ENCODE assay signal across 8 cellular contexts in the genomic region with DNA sequence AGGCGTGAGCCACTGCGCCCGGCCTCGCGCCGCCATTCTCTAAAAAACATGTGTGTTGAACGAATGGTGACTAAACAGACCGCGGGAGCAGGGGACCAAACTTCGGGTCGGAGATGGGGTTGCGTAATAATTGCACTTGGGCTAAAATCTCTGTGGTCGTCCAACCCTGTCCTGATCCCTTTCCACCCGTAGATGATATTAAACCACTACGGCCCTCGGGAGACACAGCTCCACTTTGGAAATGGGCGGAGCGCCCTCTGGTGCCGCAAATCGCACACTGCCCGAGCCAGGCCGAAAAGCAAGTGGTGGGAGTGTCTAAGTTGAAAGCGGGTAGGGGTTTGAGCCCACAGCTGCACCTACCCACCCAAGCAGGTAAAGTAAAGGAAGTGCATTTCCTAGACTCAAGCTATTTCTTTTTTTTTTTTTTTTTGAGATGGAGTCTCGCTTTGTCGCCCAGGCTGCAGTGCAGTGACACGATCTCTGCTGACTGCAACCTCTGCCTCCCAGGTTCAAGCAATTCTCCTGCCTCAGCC. TPM values are rescaled to one million over a fixed set of nuclear protein-coding genes. Genes with fewer than 3 reads are reported as not detected.
A peak's percentile ranks its signal among the peaks of the same experiment; 100 is the strongest.
DNase-seq lines count a peak whose midpoint lies in the region; ATAC-seq and TF ChIP-seq lines count a peak whose summit lies in the region.

No MANE protein-coding gene starts in this region.

- peak; percentile 77 for ATAC-seq in activated CD8-positive, alpha-beta T cell treated with anti-CD3 and anti-CD28 coated beads for 36 hours
- no peak for ATAC-seq in HG02981 (IDR thresholded peaks at IDR 0.05; ENCODE audit: unreplicated experiment)

- no peaks in the 10 kb centered on the region for H3K27me3 Mint-ChIP-seq in activated CD8-positive, alpha-beta T cell treated with anti-CD3 and anti-CD28 coated beads for 36 hours

- H3K27ac Mint-ChIP-seq in activated CD8-positive, alpha-beta T cell treated with anti-CD3 and anti-CD28 coated beads for 36 hours = no peak overlapping the region

- POLR2A ChIA-PET in activated CD8-positive, alpha-beta T cell treated with anti-CD3 and anti-CD28 coated beads for 36 hours (lab: Charles Lee) = interaction anchor here (0.5 to 5.6 kb wide), 10 partner anchors 21 to 393 kb away, joined by 3 to 39 read pairs (median 4); a partner anchor contains a TSS

- TF ChIP-seq CTCF in 22Rv1 (IDR thresholded peaks at IDR 0.05) (peak; percentile 93), GM13977 (IDR thresholded peaks at IDR 0.05; ENCODE audit: extremely low read depth, insufficient read depth, missing control alignments) (peak; percentile 94)
- TF ChIP-seq CTCF in activated CD8-positive, alpha-beta T cell treated with anti-CD3 and anti-CD28 coated beads for 36 hours (IDR thresholded peaks at IDR 0.05) = peak; percentile 94

- no peak overlapping the region for H3K4me3 Mint-ChIP-seq in activated CD8-positive, alpha-beta T cell treated with anti-CD3 and anti-CD28 coated beads for 36 hours

- CTCF ChIA-PET in activated CD8-positive, alpha-beta T cell treated with anti-CD3 and anti-CD28 coated beads for 36 hours (lab: Charles Lee) = interaction anchor here (0.6 to 32.2 kb wide), 40 partner anchors 9 to 388 kb away, joined by 3 to 968 read pairs (median 4); a partner anchor contains a TSS

- intact Hi-C loops in activated CD8-positive, alpha-beta T cell treated with anti-CD3 and anti-CD28 coated beads for 36 hours (cut with micrococcal nuclease) = loop anchor here (2.0 kb wide), 1 partner anchor 83 kb away; no protein-coding TSS in a partner anchor

- H3K4me1 Mint-ChIP-seq in activated CD8-positive, alpha-beta T cell treated with anti-CD3 and anti-CD28 coated beads for 36 hours (ENCODE audit: low read depth) = peaks cover 24% of the 10 kb centered on the region

- no peak overlapping the region for H3K27ac ChIP-seq in 22Rv1

- in situ Hi-C loops in GM13977 (cut with MboI; ENCODE audit: low pct_unique_long_range_greater_than_20kb, low sequenced_read_pairs, unreplicated experiment) = no loop called here

- H3K9me3 Mint-ChIP-seq in activated CD8-positive, alpha-beta T cell treated with anti-CD3 and anti-CD28 coated beads for 36 hours = no peaks in the 10 kb centered on the region

- DNase-seq in GM13977 (ENCODE audit: low spot score) (peak; percentile 87), NCI-H69 (lab: John Stamatoyannopoulos, UW) (peak; percentile 86), mesenteric fat pad (ENCODE audit: low spot score) (peak; percentile 95)
- DNase-seq in activated CD8-positive, alpha-beta T cell treated with anti-CD3 and anti-CD28 coated beads for 36 hours = peak; percentile 89
- peak; percentile 72 for DNase-seq in effector CD4-positive, alpha-beta T cell
- DNase-seq in stimulated activated CD8-positive, alpha-beta memory T cell treated with anti-CD3 and anti-CD28 coated beads, Interleukin-2, amount 100 ng/mL, for 1 hour (ENCODE audit: low read depth in 2 of 2) = peak; percentile 72 to 73

- no peaks in the 10 kb centered on the region for H3K36me3 Mint-ChIP-seq in activated CD8-positive, alpha-beta T cell treated with anti-CD3 and anti-CD28 coated beads for 36 hours (ENCODE audit: low read depth)

RNA-seq across cellular contexts. Expression of a gene that starts 17.0 kb away (rescaled TPM):
- 1 to 10 TPM; 1.8 to 2.0 TPM for total RNA-seq in activated CD8-positive, alpha-beta T cell treated with anti-CD3 and anti-CD28 coated beads for 36 hours
- total RNA-seq in mesenteric fat pad = 681 TPM

RNA-seq across cellular contexts. Expression of a gene that starts 17.8 kb away (rescaled TPM):
- 100 to 1,000 TPM; 276 to 286 TPM for total RNA-seq in activated CD8-positive, alpha-beta T cell treated with anti-CD3 and anti-CD28 coated beads for 36 hours
- 353 TPM for total RNA-seq in mesenteric fat pad

RNA-seq across cellular contexts. Expression of a gene that starts 52.6 kb away (rescaled TPM):
- total RNA-seq in activated CD8-positive, alpha-beta T cell treated with anti-CD3 and anti-CD28 coated beads for 36 hours = 1 to 10 TPM; 5.8 to 7.1 TPM
- 84.1 TPM for total RNA-seq in mesenteric fat pad

Comparison
In these comparisons a context has a peak if more than half of its experiments do, and no peak if none do; other contexts are left out.
1. RNA of a gene that starts 17.0 kb away (total RNA-seq): 681 TPM in mesenteric fat pad (single experiment); 1.8 to 2.0 TPM in activated CD8-positive, alpha-beta T cell treated with anti-CD3 and anti-CD28 coated beads for 36 hours; every median in the first group is over 100 times any median in the second.
2. RNA of a gene that starts 52.6 kb away (total RNA-seq): 84.1 TPM in mesenteric fat pad (single experiment); 5.8 to 7.1 TPM in activated CD8-positive, alpha-beta T cell treated with anti-CD3 and anti-CD28 coated beads for 36 hours; every median in the first group is over 10 times any median in the second.
3. Peak in every context shown above with its lines, with median percentiles within 50 percentile points of each other: CTCF ChIP-seq and DNase-seq.